In the genomic region with DNA sequence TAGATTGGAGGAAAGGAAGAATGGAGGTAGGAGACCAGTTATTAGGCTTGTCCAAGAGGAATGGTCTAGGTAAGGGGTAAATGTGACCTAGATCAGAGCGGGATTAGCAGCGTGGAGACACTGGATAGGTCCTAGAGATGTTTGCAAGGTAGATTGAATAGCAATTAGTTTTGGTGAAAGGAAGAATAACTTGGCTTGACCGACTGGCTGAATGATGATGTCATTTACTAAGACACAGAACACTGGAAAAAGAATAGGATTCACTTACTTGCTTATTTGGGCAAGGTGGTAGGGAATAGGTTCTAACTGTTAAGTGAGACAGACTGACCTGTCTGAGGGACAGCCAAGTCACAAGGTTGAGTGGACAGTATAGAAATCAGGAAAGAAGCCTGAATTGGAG, we compare ENCODE assay signal across 37 cellular contexts.
"Had no signal": no experiment of that assay in that cellular context is flagged by ENCODE, and none has a peak within 500 bp of the region (broad histone marks: within the 10 kb centered on the region; RNA-seq: fewer than 3 reads in every experiment).

No MANE protein-coding gene starts in this region.

- DNase-seq: activated B cell treated with CpG ODN at 0.5 μM for 24 hours; activated CD4-positive, alpha-beta memory T cell treated with anti-CD3 and anti-CD28 coated beads, Interleukin-2, amount 10 ng/mL, durations not matched to agents 7 days and 5 days; activated CD4-positive, alpha-beta T cell treated with anti-CD3 and anti-CD28 coated beads for 4 hours; activated CD4-positive, alpha-beta T cell treated with anti-CD3 and anti-CD28 coated beads, Interleukin-2, amount 10 ng/mL, durations not matched to agents 7 days and 5 days; activated CD4-positive, alpha-beta T cell treated with anti-CD3 and anti-CD28 coated beads, Interleukin-2, amount 50 U/mL, for 48 hours; activated CD4-positive, CD25-positive, alpha-beta regulatory T cell treated with anti-CD3 and anti-CD28 coated beads, Interleukin-2, amount 50 U/mL, for 72 hours; activated CD8-positive, alpha-beta memory T cell treated with anti-CD3 and anti-CD28 coated beads for 24 hours; activated CD8-positive, alpha-beta memory T cell treated with anti-CD3 and anti-CD28 coated beads, Interleukin-2, amount 10 ng/mL, durations not matched to agents 7 days and 5 days; activated CD8-positive, alpha-beta memory T cell treated with anti-CD3 and anti-CD28 coated beads, Interleukin-2, amount 50 U/mL, for 48 hours; activated CD8-positive, alpha-beta T cell treated with anti-CD3 and anti-CD28 coated beads, Interleukin-2, amount 10 ng/mL, durations not matched to agents 7 days and 5 days; activated effector memory CD4-positive, alpha-beta T cell treated with Interleukin-2 at 50 U/mL for 16 hours; activated gamma-delta T cell; activated naive CD4-positive, alpha-beta T cell treated with anti-CD3 and anti-CD28 coated beads, Interleukin-2, amount 10 ng/mL, durations not matched to agents 7 days and 5 days; activated naive CD4-positive, alpha-beta T cell treated with Interleukin-2 at 50 U/mL for 16 hours; activated naive CD8-positive, alpha-beta T cell treated with anti-CD3 and anti-CD28 coated beads, Interleukin-2, amount 10 ng/mL, durations not matched to agents 7 days and 5 days; activated naive CD8-positive, alpha-beta T cell treated with anti-CD3 and anti-CD28 coated beads, Interleukin-2, amount 50 U/mL, for 24 hours; activated T-cell treated with anti-CD3 and anti-CD28 coated beads, Interleukin-2, amount 50 U/mL, for 24 hours; activated T-cell treated with anti-CD3 and anti-CD28 coated beads, Interleukin-2, amount 50 U/mL, for 48 hours; amygdala; anterior cingulate cortex; caudate nucleus; cerebellar nuclear complex; T-helper 1 cell; T-helper 2 cell; T-helper 9 cell had no signal

- H3K27me3 Mint-ChIP-seq: activated B cell treated with CpG ODN at 0.5 μM for 24 hours; activated CD4-positive, alpha-beta memory T cell treated with anti-CD3 and anti-CD28 coated beads, Interleukin-2, amount 10 ng/mL, durations not matched to agents 7 days and 5 days; activated CD4-positive, alpha-beta T cell treated with anti-CD3 and anti-CD28 coated beads, Interleukin-2, amount 10 ng/mL, durations not matched to agents 7 days and 5 days; activated CD8-positive, alpha-beta memory T cell treated with anti-CD3 and anti-CD28 coated beads, Interleukin-2, amount 10 ng/mL, durations not matched to agents 7 days and 5 days; activated naive CD4-positive, alpha-beta T cell treated with anti-CD3 and anti-CD28 coated beads, Interleukin-2, amount 10 ng/mL, durations not matched to agents 7 days and 5 days; activated naive CD4-positive, alpha-beta T cell treated with anti-CD3 and anti-CD28 coated beads, Interleukin-2, amount 50 U/mL, for 24 hours; activated naive CD8-positive, alpha-beta T cell; activated naive CD8-positive, alpha-beta T cell treated with anti-CD3 and anti-CD28 coated beads, Interleukin-2, amount 10 ng/mL, durations not matched to agents 7 days and 5 days; activated naive CD8-positive, alpha-beta T cell treated with anti-CD3 and anti-CD28 coated beads, Interleukin-2, amount 50 U/mL, for 24 hours; activated T-cell treated with anti-CD3 and anti-CD28 coated beads, Interleukin-2, amount 50 U/mL, for 24 hours; brain; central memory CD8-positive, alpha-beta T cell had no signal

- H3K36me3 Mint-ChIP-seq: activated CD8-positive, alpha-beta memory T cell treated with anti-CD3 and anti-CD28 coated beads, Interleukin-2, amount 10 ng/mL, durations not matched to agents 7 days and 5 days; activated naive CD4-positive, alpha-beta T cell treated with anti-CD3 and anti-CD28 coated beads, Interleukin-2, amount 10 ng/mL, durations not matched to agents 7 days and 5 days; activated naive CD4-positive, alpha-beta T cell treated with anti-CD3 and anti-CD28 coated beads, Interleukin-2, amount 50 U/mL, for 24 hours; activated naive CD8-positive, alpha-beta T cell; activated naive CD8-positive, alpha-beta T cell treated with anti-CD3 and anti-CD28 coated beads, Interleukin-2, amount 10 ng/mL, durations not matched to agents 7 days and 5 days; brain had no signal

- H3K9me3 ChIP-seq: ascending aorta had no signal

- H3K4me1 Mint-ChIP-seq: activated B cell treated with CpG ODN at 0.5 μM for 24 hours; activated CD4-positive, alpha-beta memory T cell treated with anti-CD3 and anti-CD28 coated beads, Interleukin-2, amount 10 ng/mL, durations not matched to agents 7 days and 5 days; activated CD4-positive, alpha-beta T cell treated with anti-CD3 and anti-CD28 coated beads, Interleukin-2, amount 10 ng/mL, durations not matched to agents 7 days and 5 days; activated CD8-positive, alpha-beta memory T cell treated with anti-CD3 and anti-CD28 coated beads, Interleukin-2, amount 10 ng/mL, durations not matched to agents 7 days and 5 days; activated naive CD4-positive, alpha-beta T cell treated with anti-CD3 and anti-CD28 coated beads, Interleukin-2, amount 10 ng/mL, durations not matched to agents 7 days and 5 days; activated naive CD4-positive, alpha-beta T cell treated with anti-CD3 and anti-CD28 coated beads, Interleukin-2, amount 50 U/mL, for 24 hours; activated naive CD8-positive, alpha-beta T cell treated with anti-CD3 and anti-CD28 coated beads, Interleukin-2, amount 10 ng/mL, durations not matched to agents 7 days and 5 days; activated naive CD8-positive, alpha-beta T cell treated with anti-CD3 and anti-CD28 coated beads, Interleukin-2, amount 50 U/mL, for 24 hours; brain; central memory CD8-positive, alpha-beta T cell had no signal

- H3K36me3 ChIP-seq: ascending aorta, cardiac muscle cell had no signal

- H3K4me3 Mint-ChIP-seq: activated B cell treated with CpG ODN at 0.5 μM for 24 hours; activated CD4-positive, alpha-beta memory T cell treated with anti-CD3 and anti-CD28 coated beads, Interleukin-2, amount 10 ng/mL, durations not matched to agents 7 days and 5 days; activated CD4-positive, alpha-beta T cell treated with anti-CD3 and anti-CD28 coated beads, Interleukin-2, amount 10 ng/mL, durations not matched to agents 7 days and 5 days; activated CD8-positive, alpha-beta memory T cell treated with anti-CD3 and anti-CD28 coated beads, Interleukin-2, amount 10 ng/mL, durations not matched to agents 7 days and 5 days; activated CD8-positive, alpha-beta T cell treated with anti-CD3 and anti-CD28 coated beads, Interleukin-2, amount 10 ng/mL, durations not matched to agents 7 days and 5 days; activated naive CD4-positive, alpha-beta T cell treated with anti-CD3 and anti-CD28 coated beads, Interleukin-2, amount 10 ng/mL, durations not matched to agents 7 days and 5 days; activated naive CD4-positive, alpha-beta T cell treated with anti-CD3 and anti-CD28 coated beads, Interleukin-2, amount 50 U/mL, for 24 hours; activated naive CD8-positive, alpha-beta T cell; activated naive CD8-positive, alpha-beta T cell treated with anti-CD3 and anti-CD28 coated beads, Interleukin-2, amount 10 ng/mL, durations not matched to agents 7 days and 5 days; activated naive CD8-positive, alpha-beta T cell treated with anti-CD3 and anti-CD28 coated beads, Interleukin-2, amount 50 U/mL, for 24 hours; activated T-cell treated with anti-CD3 and anti-CD28 coated beads, Interleukin-2, amount 50 U/mL, for 24 hours; brain; central memory CD8-positive, alpha-beta T cell; T-helper 1 cell treated with Interleukin-12 subunit alpha and Interleukin-12 subunit beta and Interleukin-4 antibody, amounts not matched to agents 30 μg/mL and 1 μg/mL, for 36 hours; T-helper 2 cell treated with Interferon-gamma antibody and Interleukin-4, amounts not matched to agents 5 μg/mL and 100 μg/mL, for 36 hours had no signal

- H3K9me3 Mint-ChIP-seq: activated B cell treated with CpG ODN at 0.5 μM for 24 hours; activated CD4-positive, alpha-beta memory T cell treated with anti-CD3 and anti-CD28 coated beads, Interleukin-2, amount 10 ng/mL, durations not matched to agents 7 days and 5 days; activated CD4-positive, alpha-beta T cell treated with anti-CD3 and anti-CD28 coated beads, Interleukin-2, amount 10 ng/mL, durations not matched to agents 7 days and 5 days; activated naive CD4-positive, alpha-beta T cell treated with anti-CD3 and anti-CD28 coated beads, Interleukin-2, amount 10 ng/mL, durations not matched to agents 7 days and 5 days; activated naive CD4-positive, alpha-beta T cell treated with anti-CD3 and anti-CD28 coated beads, Interleukin-2, amount 50 U/mL, for 24 hours; activated naive CD8-positive, alpha-beta T cell treated with anti-CD3 and anti-CD28 coated beads, Interleukin-2, amount 10 ng/mL, durations not matched to agents 7 days and 5 days; activated naive CD8-positive, alpha-beta T cell treated with anti-CD3 and anti-CD28 coated beads, Interleukin-2, amount 50 U/mL, for 24 hours; activated T-helper 2 cell treated with anti-CD3 and anti-CD28 coated beads, Interferon-gamma antibody, Interleukin-2, Interleukin-4, amounts not matched to agents 10 μg/mL and 5 μg/mL and 100 μg/mL, durations not matched to agents 14 hours and 24 hours and 36 hours; T-helper 1 cell treated with Interleukin-12 subunit alpha and Interleukin-12 subunit beta and Interleukin-4 antibody, amounts not matched to agents 30 μg/mL and 1 μg/mL, for 36 hours; T-helper 2 cell treated with Interferon-gamma antibody and Interleukin-4, amounts not matched to agents 5 μg/mL and 100 μg/mL, for 36 hours had no signal

- H3K4me1 ChIP-seq: ascending aorta had no signal

- FAIRE-seq: bronchial epithelial cell, TTC549 had no signal

- ATAC-seq: activated CD8-positive, alpha-beta memory T cell treated with anti-CD3 and anti-CD28 coated beads, Interleukin-2, amount 10 ng/mL, durations not matched to agents 7 days and 5 days; activated CD8-positive, alpha-beta T cell treated with anti-CD3 and anti-CD28 coated beads, Interleukin-2, amount 10 ng/mL, durations not matched to agents 7 days and 5 days; activated naive CD8-positive, alpha-beta T cell treated with anti-CD3 and anti-CD28 coated beads, Interleukin-2, amount 50 U/mL, for 24 hours had no signal

- H3K27me3 ChIP-seq: ascending aorta, cardiac muscle cell had no signal

- H3K27ac ChIP-seq: ascending aorta, cardiac muscle cell, VCaP had no signal

- H3K4me3 ChIP-seq: ascending aorta, cardiac muscle cell had no signal

- H3K27ac Mint-ChIP-seq: activated B cell treated with CpG ODN at 0.5 μM for 24 hours; activated CD4-positive, alpha-beta memory T cell treated with anti-CD3 and anti-CD28 coated beads, Interleukin-2, amount 10 ng/mL, durations not matched to agents 7 days and 5 days; activated CD4-positive, alpha-beta T cell treated with anti-CD3 and anti-CD28 coated beads, Interleukin-2, amount 10 ng/mL, durations not matched to agents 7 days and 5 days; activated CD8-positive, alpha-beta memory T cell treated with anti-CD3 and anti-CD28 coated beads, Interleukin-2, amount 10 ng/mL, durations not matched to agents 7 days and 5 days; activated CD8-positive, alpha-beta T cell treated with anti-CD3 and anti-CD28 coated beads, Interleukin-2, amount 10 ng/mL, durations not matched to agents 7 days and 5 days; activated naive CD4-positive, alpha-beta T cell treated with anti-CD3 and anti-CD28 coated beads, Interleukin-2, amount 10 ng/mL, durations not matched to agents 7 days and 5 days; activated naive CD4-positive, alpha-beta T cell treated with anti-CD3 and anti-CD28 coated beads, Interleukin-2, amount 50 U/mL, for 24 hours; activated naive CD8-positive, alpha-beta T cell; activated naive CD8-positive, alpha-beta T cell treated with anti-CD3 and anti-CD28 coated beads, Interleukin-2, amount 10 ng/mL, durations not matched to agents 7 days and 5 days; activated naive CD8-positive, alpha-beta T cell treated with anti-CD3 and anti-CD28 coated beads, Interleukin-2, amount 50 U/mL, for 24 hours; activated T-cell treated with anti-CD3 and anti-CD28 coated beads, Interleukin-2, amount 50 U/mL, for 24 hours; activated T-helper 2 cell treated with anti-CD3 and anti-CD28 coated beads, Interferon-gamma antibody, Interleukin-2, Interleukin-4, amounts not matched to agents 10 μg/mL and 5 μg/mL and 100 μg/mL, durations not matched to agents 14 hours and 24 hours and 36 hours; brain; T-helper 1 cell treated with Interleukin-12 subunit alpha and Interleukin-12 subunit beta and Interleukin-4 antibody, amounts not matched to agents 30 μg/mL and 1 μg/mL, for 36 hours; T-helper 2 cell treated with Interferon-gamma antibody and Interleukin-4, amounts not matched to agents 5 μg/mL and 100 μg/mL, for 36 hours had no signal
